ENCODE assay signal across 17 cellular contexts in genomic region chr1:38746966-38747600, GRCh38.
A peak's percentile ranks its signal among the peaks of the same experiment; 100 is the strongest.
DNase-seq lines count a peak whose midpoint lies in the region; ATAC-seq and TF ChIP-seq lines count a peak whose summit lies in the region.
"Had no signal": no experiment of that assay in that cellular context is flagged by ENCODE, and none has a peak within 500 bp of the region (broad histone marks: within the 10 kb centered on the region; RNA-seq: fewer than 3 reads in every experiment).

No MANE protein-coding gene starts in this region.

- no peak for ATAC-seq in activated naive CD8-positive, alpha-beta T cell treated with anti-CD3 and anti-CD28 coated beads, Interleukin-2, amount 50 U/mL, for 24 hours
- ATAC-seq in HG03045 (IDR thresholded peaks at IDR 0.05; ENCODE audit: unreplicated experiment) (no peak), HG03025 (IDR thresholded peaks at IDR 0.05; ENCODE audit: low FRiP score, unreplicated experiment) (no peak)
- ATAC-seq: gastroesophageal sphincter had no signal

- no peaks in the 10 kb centered on the region for H3K36me3 Mint-ChIP-seq in activated naive CD8-positive, alpha-beta T cell treated with anti-CD3 and anti-CD28 coated beads for 36 hours
- H3K36me3 Mint-ChIP-seq in activated naive CD8-positive, alpha-beta T cell treated with anti-CD3 and anti-CD28 coated beads, Interleukin-2, amount 50 U/mL, for 24 hours (ENCODE audit: low read depth), result no peaks in the 10 kb centered on the region
- no peaks in the 10 kb centered on the region for H3K36me3 Mint-ChIP-seq in endodermal cell (ENCODE audit: low read depth)
- H3K36me3 Mint-ChIP-seq: immature natural killer cell had no signal

- H3K4me1 Mint-ChIP-seq in activated naive CD8-positive, alpha-beta T cell treated with anti-CD3 and anti-CD28 coated beads for 36 hours, result peaks cover 2% of the 10 kb centered on the region
- H3K4me1 Mint-ChIP-seq in activated naive CD8-positive, alpha-beta T cell treated with anti-CD3 and anti-CD28 coated beads, Interleukin-2, amount 50 U/mL, for 24 hours, result peaks cover 6% of the 10 kb centered on the region
- H3K4me1 Mint-ChIP-seq in endodermal cell, result peaks cover 11% of the 10 kb centered on the region
- H3K4me1 Mint-ChIP-seq: immature natural killer cell had no signal

- no peaks in the 10 kb centered on the region for H4K20me1 ChIP-seq in smooth muscle cell (ENCODE audit: low read depth)

- peak overlapping the region; percentile 37 for H2AFZ ChIP-seq in smooth muscle cell (ENCODE audit: low read depth)

- H3K4me3 ChIP-seq in endodermal cell (ENCODE audit: low read length), result no peak overlapping the region
- H3K4me3 ChIP-seq in smooth muscle cell, result no peak overlapping the region
- no peak overlapping the region for H3K4me3 ChIP-seq in tibial nerve
- H3K4me3 ChIP-seq: gastroesophageal sphincter, ovary, Peyer's patch, skin epidermis had no signal

- TF ChIP-seq POLR2A in tibial nerve (IDR thresholded peaks at IDR 0.05), result no peak

- peak overlapping the region; percentile 15 for H3K4me3 Mint-ChIP-seq in activated naive CD8-positive, alpha-beta T cell treated with anti-CD3 and anti-CD28 coated beads for 36 hours
- H3K4me3 Mint-ChIP-seq in activated naive CD8-positive, alpha-beta T cell treated with anti-CD3 and anti-CD28 coated beads, Interleukin-2, amount 50 U/mL, for 24 hours, result no peak overlapping the region
- no peak overlapping the region for H3K4me3 Mint-ChIP-seq in endodermal cell
- H3K4me3 Mint-ChIP-seq: immature natural killer cell had no signal

- H3K4me2 ChIP-seq in smooth muscle cell, result peak overlapping the region; percentile 11

- WGBS in endodermal cell (ENCODE audit: insufficient coverage in 1 of 2, insufficient read length in 1 of 2), 2 experiments, result 63% methylated on average over 5 to 16 of the region's 16 CpGs
- 45% methylated on average over 16 of the region's 16 CpGs for WGBS in smooth muscle cell (ENCODE audit: low lambda C conversion rate)
- WGBS in tibial nerve, 2 donors, result 30 to 35% methylated on average over 16 of the region's 16 CpGs

- no peaks in the 10 kb centered on the region for H3K79me2 ChIP-seq in smooth muscle cell (ENCODE audit: low read depth)

- H3K9me3 ChIP-seq in endodermal cell (ENCODE audit: control insufficient read depth, low read length) (no peaks in the 10 kb centered on the region), smooth muscle cell (replicated peaks; ENCODE audit: low read depth) (no peaks in the 10 kb centered on the region), tibial nerve (no peaks in the 10 kb centered on the region)
- H3K9me3 ChIP-seq: ovary, Peyer's patch had no signal

- TF ChIP-seq EP300 in tibial nerve (IDR thresholded peaks at IDR 0.05), result no peak

- no peak overlapping the region for H3K9ac ChIP-seq in endodermal cell (ENCODE audit: extremely low read depth, low read length, poor library complexity, severe bottlenecking)
- H3K9ac ChIP-seq in smooth muscle cell (ENCODE audit: low read depth), result no peak overlapping the region

- H3F3A ChIP-seq in smooth muscle cell (ENCODE audit: low read depth), result no peaks in the 10 kb centered on the region

- TF ChIP-seq CTCF in endodermal cell (conservative IDR thresholded peaks at IDR 0.05), result no peak
- no peak for TF ChIP-seq CTCF in smooth muscle cell (IDR thresholded peaks at IDR 0.05; ENCODE audit: borderline replicate concordance, insufficient read depth, poor library complexity, severe bottlenecking)
- TF ChIP-seq CTCF in tibial nerve (IDR thresholded peaks at IDR 0.05), result no peak

- H3K36me3 ChIP-seq in endodermal cell (ENCODE audit: control insufficient read depth, insufficient read depth, low read length) (no peaks in the 10 kb centered on the region), smooth muscle cell (ENCODE audit: low read depth) (no peaks in the 10 kb centered on the region), tibial nerve (no peaks in the 10 kb centered on the region)
- H3K36me3 ChIP-seq: gastroesophageal sphincter, ovary, Peyer's patch had no signal

- H3K9me3 Mint-ChIP-seq in activated naive CD8-positive, alpha-beta T cell treated with anti-CD3 and anti-CD28 coated beads for 36 hours, result no peaks in the 10 kb centered on the region
- H3K9me3 Mint-ChIP-seq in activated naive CD8-positive, alpha-beta T cell treated with anti-CD3 and anti-CD28 coated beads, Interleukin-2, amount 50 U/mL, for 24 hours, result no peaks in the 10 kb centered on the region
- no peaks in the 10 kb centered on the region for H3K9me3 Mint-ChIP-seq in endodermal cell

- peaks cover 7% of the 10 kb centered on the region for H3K27me3 Mint-ChIP-seq in activated naive CD8-positive, alpha-beta T cell treated with anti-CD3 and anti-CD28 coated beads for 36 hours
- peaks cover 14% of the 10 kb centered on the region for H3K27me3 Mint-ChIP-seq in activated naive CD8-positive, alpha-beta T cell treated with anti-CD3 and anti-CD28 coated beads, Interleukin-2, amount 50 U/mL, for 24 hours
- peaks cover 18% of the 10 kb centered on the region for H3K27me3 Mint-ChIP-seq in endodermal cell (ENCODE audit: insufficient read depth)

- H3K4me1 ChIP-seq in endodermal cell (ENCODE audit: control insufficient read depth, insufficient read depth, low read length) (no peaks in the 10 kb centered on the region), smooth muscle cell (ENCODE audit: low read depth) (peaks cover 7% of the 10 kb centered on the region), tibial nerve (no peaks in the 10 kb centered on the region)
- H3K4me1 ChIP-seq: gastroesophageal sphincter, Peyer's patch had no signal

- H3K27ac Mint-ChIP-seq in activated naive CD8-positive, alpha-beta T cell treated with anti-CD3 and anti-CD28 coated beads for 36 hours, result no peak overlapping the region
- no peak overlapping the region for H3K27ac Mint-ChIP-seq in activated naive CD8-positive, alpha-beta T cell treated with anti-CD3 and anti-CD28 coated beads, Interleukin-2, amount 50 U/mL, for 24 hours
- H3K27ac Mint-ChIP-seq in endodermal cell, result no peak overlapping the region
- H3K27ac Mint-ChIP-seq: immature natural killer cell had no signal

- H3K27me3 ChIP-seq in endodermal cell (ENCODE audit: control insufficient read depth, insufficient read depth, low read length, poor library complexity, severe bottlenecking) (peaks cover 10% of the 10 kb centered on the region), smooth muscle cell (ENCODE audit: low read depth) (peaks cover 4% of the 10 kb centered on the region), tibial nerve (no peaks in the 10 kb centered on the region)
- H3K27me3 ChIP-seq: ovary, Peyer's patch had no signal

- H3K27ac ChIP-seq in endodermal cell (ENCODE audit: low read depth, low read length) (no peak overlapping the region), smooth muscle cell (ENCODE audit: low read depth) (peak overlapping the region; percentile 37), tibial nerve (no peak overlapping the region)
- H3K27ac ChIP-seq: gastroesophageal sphincter, ovary, Peyer's patch, skin epidermis had no signal

- DNase-seq in activated naive CD8-positive, alpha-beta T cell treated with anti-CD3 and anti-CD28 coated beads for 36 hours, result no peak
- DNase-seq in activated naive CD8-positive, alpha-beta T cell treated with anti-CD3 and anti-CD28 coated beads, Interleukin-2, amount 50 U/mL, for 24 hours, result no peak
- DNase-seq in NCI-H510A treated with DMSO at 0.1 percent for 48 hours (lab: John Stamatoyannopoulos, UW), result peak; percentile 57
- peak; percentile 81 for DNase-seq in endodermal cell
- no peak for DNase-seq in smooth muscle cell (lab: John Stamatoyannopoulos, UW; ENCODE audit: unreplicated experiment)
- DNase-seq in tibial nerve (ENCODE audit: low spot score in 2 of 2), result no peak
- DNase-seq: immature natural killer cell; midbrain; MV-4-11; NCI-H446 treated with DMSO at 0.1 percent for 48 hours; ovary; Peyer's patch; stimulated activated naive CD4-positive, alpha-beta T cell had no signal

Comparison
In these comparisons a context has a peak if more than half of its experiments do, and no peak if none do; other contexts are left out.
1. DNase-seq: peak in NCI-H510A treated with DMSO at 0.1 percent for 48 hours (single experiment) and endodermal cell (single experiment); none in activated naive CD8-positive, alpha-beta T cell treated with anti-CD3 and anti-CD28 coated beads for 36 hours (single experiment), activated naive CD8-positive, alpha-beta T cell treated with anti-CD3 and anti-CD28 coated beads, Interleukin-2, amount 50 U/mL, for 24 hours (single experiment), smooth muscle cell (single experiment) and tibial nerve (0 of 2).